Comparison of ENCODE assay signal across 22 cellular contexts in genomic region chr2:57453929-57454328, GRCh38.
DNase-seq lines count a peak whose midpoint lies in the region; ATAC-seq and TF ChIP-seq lines count a peak whose summit lies in the region.
"Had no signal": no experiment of that assay in that cellular context is flagged by ENCODE, and none has a peak within 500 bp of the region (broad histone marks: within the 10 kb centered on the region; RNA-seq: fewer than 3 reads in every experiment).

No MANE protein-coding gene starts in this region.

- H4K20me1 ChIP-seq in GM23338 (replicated peaks; ENCODE audit: insufficient read depth), result no peaks in the 10 kb centered on the region

- peak; percentile 47 to 63 for TF ChIP-seq CTCF in GM23338 (conservative IDR thresholded peaks at IDR 0.05; ENCODE audit: low read depth in 2 of 2)
- peak; percentile 31 for TF ChIP-seq CTCF in chondrocyte (IDR thresholded peaks at IDR 0.05)
- peak; percentile 21 for TF ChIP-seq CTCF in progenitor cell of endocrine pancreas (IDR thresholded peaks at IDR 0.05; ENCODE audit: unreplicated experiment)
- TF ChIP-seq CTCF in GM13976 (IDR thresholded peaks at IDR 0.05; ENCODE audit: borderline replicate concordance, control extremely low read depth, extremely low read depth, insufficient read depth, missing control alignments), result no peak

- no peak overlapping the region for H3K27ac ChIP-seq in GM23338 (ENCODE audit: low read depth)
- H3K27ac ChIP-seq: ascending aorta, colonic mucosa, Peyer's patch, right atrium auricular region, testis had no signal

- H3K27ac Mint-ChIP-seq in GM23338, result no peak overlapping the region
- no peak overlapping the region for H3K27ac Mint-ChIP-seq in chondrocyte (ENCODE audit: unreplicated experiment)
- H3K27ac Mint-ChIP-seq in progenitor cell of endocrine pancreas, result no peak overlapping the region
- H3K27ac Mint-ChIP-seq: stimulated activated effector memory CD8-positive, alpha-beta T cell treated with anti-CD3 and anti-CD28 coated beads, Interleukin-12 subunit alpha, Interleukin-12 subunit beta, amount 100 ng/mL, for 72 hours had no signal

- no peaks in the 10 kb centered on the region for H3F3A ChIP-seq in GM23338 (replicated peaks; ENCODE audit: low read depth)

- H2AFZ ChIP-seq in GM23338, result no peak overlapping the region

- H3K9me3 Mint-ChIP-seq in GM23338 (no peaks in the 10 kb centered on the region), chondrocyte (ENCODE audit: low read depth) (peaks cover 2% of the 10 kb centered on the region), progenitor cell of endocrine pancreas (ENCODE audit: low read depth) (peaks cover 3% of the 10 kb centered on the region)

- H3K4me1 ChIP-seq in GM23338 (ENCODE audit: insufficient read depth), result no peaks in the 10 kb centered on the region
- H3K4me1 ChIP-seq: ascending aorta, BE2C, colonic mucosa, Peyer's patch, right atrium auricular region, testis had no signal

- no peak overlapping the region for H3K4me3 ChIP-seq in GM23338
- H3K4me3 ChIP-seq: ascending aorta, colonic mucosa, mucosa of descending colon, Peyer's patch, right atrium auricular region, testis had no signal

- H3K4me1 Mint-ChIP-seq in GM23338 (no peaks in the 10 kb centered on the region), chondrocyte (ENCODE audit: low read depth) (no peaks in the 10 kb centered on the region), progenitor cell of endocrine pancreas (ENCODE audit: low read depth) (peaks cover 3% of the 10 kb centered on the region)
- H3K4me1 Mint-ChIP-seq: stimulated activated effector memory CD8-positive, alpha-beta T cell treated with anti-CD3 and anti-CD28 coated beads, Interleukin-12 subunit alpha, Interleukin-12 subunit beta, amount 100 ng/mL, for 72 hours had no signal

- H3K36me3 ChIP-seq in GM23338 (ENCODE audit: insufficient read depth), result no peaks in the 10 kb centered on the region
- H3K36me3 ChIP-seq: ascending aorta, BE2C, colonic mucosa, Peyer's patch, right atrium auricular region had no signal

- no peaks in the 10 kb centered on the region for H3K36me3 Mint-ChIP-seq in GM23338 (ENCODE audit: low read depth)
- H3K36me3 Mint-ChIP-seq in chondrocyte (ENCODE audit: low read depth), result no peaks in the 10 kb centered on the region
- no peaks in the 10 kb centered on the region for H3K36me3 Mint-ChIP-seq in progenitor cell of endocrine pancreas (ENCODE audit: insufficient read depth)
- H3K36me3 Mint-ChIP-seq: stimulated activated effector memory CD8-positive, alpha-beta T cell treated with anti-CD3 and anti-CD28 coated beads, Interleukin-12 subunit alpha, Interleukin-12 subunit beta, amount 100 ng/mL, for 72 hours had no signal

- H3K27me3 Mint-ChIP-seq in GM23338 (ENCODE audit: insufficient read depth, low read depth, poor library complexity) (peaks cover 2% of the 10 kb centered on the region), chondrocyte (ENCODE audit: low read depth) (peaks cover 9% of the 10 kb centered on the region), progenitor cell of endocrine pancreas (no peaks in the 10 kb centered on the region)

- ATAC-seq in GM23338 (peak; percentile 58), HG03442 (IDR thresholded peaks at IDR 0.05; ENCODE audit: unreplicated experiment) (no peak)
- ATAC-seq: left colon; mucosa of descending colon; stimulated activated effector memory CD8-positive, alpha-beta T cell treated with anti-CD3 and anti-CD28 coated beads, Interleukin-12 subunit alpha, Interleukin-12 subunit beta, amount 100 ng/mL, for 72 hours had no signal

- DNase-seq in GM23338 (ENCODE audit: low spot score) (peak; percentile 47), OCI-M1 (lab: John Stamatoyannopoulos, UW) (peak; percentile 4), chondrocyte (ENCODE audit: low spot score) (no peak), progenitor cell of endocrine pancreas (ENCODE audit: low spot score, unreplicated experiment) (no peak), NCI-H510A (lab: John Stamatoyannopoulos, UW) (no peak), GM13976 (ENCODE audit: low spot score) (no peak)
- DNase-seq: activated naive CD4-positive, alpha-beta T cell; activated T-cell treated with anti-CD3 and anti-CD28 coated beads for 4 hours; BE2C; colonic mucosa; foreskin fibroblast; left colon; mucosa of descending colon; NCI-H1092 treated with DMSO at 0.1 percent for 48 hours; NCI-H526; Peyer's patch; stimulated activated CD4-positive, alpha-beta T cell treated with anti-CD3 and anti-CD28 coated beads, Interleukin-15, amount 100 ng/mL, for 24 hours; testis had no signal

- in situ Hi-C loops in GM13976 (cut with MboI; ENCODE audit: low sequenced_read_pairs, unreplicated experiment), result no loop called here

- no peaks in the 10 kb centered on the region for H3K9me2 ChIP-seq in GM23338 (ENCODE audit: insufficient read depth)

- H3K4me2 ChIP-seq in GM23338, result no peak overlapping the region

- no peaks in the 10 kb centered on the region for H3K27me3 ChIP-seq in GM23338 (ENCODE audit: insufficient read depth)
- H3K27me3 ChIP-seq: ascending aorta, BE2C, colonic mucosa, Peyer's patch, right atrium auricular region, testis had no signal

- H3K4me3 Mint-ChIP-seq in GM23338, result no peak overlapping the region
- H3K4me3 Mint-ChIP-seq in chondrocyte (ENCODE audit: unreplicated experiment), result no peak overlapping the region
- H3K4me3 Mint-ChIP-seq in progenitor cell of endocrine pancreas (ENCODE audit: low read depth), result no peak overlapping the region
- H3K4me3 Mint-ChIP-seq: stimulated activated effector memory CD8-positive, alpha-beta T cell treated with anti-CD3 and anti-CD28 coated beads, Interleukin-12 subunit alpha, Interleukin-12 subunit beta, amount 100 ng/mL, for 72 hours had no signal

- H3K79me2 ChIP-seq in GM23338 (replicated peaks; ENCODE audit: insufficient read depth), result no peaks in the 10 kb centered on the region

TF ChIP-seq in GM23338, 12 proteins besides CTCF, POLR2A, EP300 and RAD21 (continues in another document):
- TF ChIP-seq NANOG (IDR thresholded peaks at IDR 0.05; ENCODE audit: borderline replicate concordance) (no peak), EZH2 (IDR thresholded peaks at IDR 0.05; ENCODE audit: low read depth, unreplicated experiment) (no peak), REST (IDR thresholded peaks at IDR 0.05; ENCODE audit: unreplicated experiment) (no peak), ZNF114 (CRISPR knock-in tag; IDR thresholded peaks at IDR 0.05) (no peak), JUNB (IDR thresholded peaks at IDR 0.05; ENCODE audit: unreplicated experiment) (no peak), POLR2AphosphoS5 (IDR thresholded peaks at IDR 0.05; ENCODE audit: low read depth) (no peak), ETS1 (IDR thresholded peaks at IDR 0.05) (no peak)

Comparison
In these comparisons a context has a peak if more than half of its experiments do, and no peak if none do; other contexts are left out.
1. DNase-seq: peak in GM23338 (single experiment) and OCI-M1 (single experiment); none in chondrocyte (single experiment), progenitor cell of endocrine pancreas (single experiment), NCI-H510A (single experiment) and GM13976 (single experiment).